ENCODE assay signal across 8 cellular contexts in the genomic region with DNA sequence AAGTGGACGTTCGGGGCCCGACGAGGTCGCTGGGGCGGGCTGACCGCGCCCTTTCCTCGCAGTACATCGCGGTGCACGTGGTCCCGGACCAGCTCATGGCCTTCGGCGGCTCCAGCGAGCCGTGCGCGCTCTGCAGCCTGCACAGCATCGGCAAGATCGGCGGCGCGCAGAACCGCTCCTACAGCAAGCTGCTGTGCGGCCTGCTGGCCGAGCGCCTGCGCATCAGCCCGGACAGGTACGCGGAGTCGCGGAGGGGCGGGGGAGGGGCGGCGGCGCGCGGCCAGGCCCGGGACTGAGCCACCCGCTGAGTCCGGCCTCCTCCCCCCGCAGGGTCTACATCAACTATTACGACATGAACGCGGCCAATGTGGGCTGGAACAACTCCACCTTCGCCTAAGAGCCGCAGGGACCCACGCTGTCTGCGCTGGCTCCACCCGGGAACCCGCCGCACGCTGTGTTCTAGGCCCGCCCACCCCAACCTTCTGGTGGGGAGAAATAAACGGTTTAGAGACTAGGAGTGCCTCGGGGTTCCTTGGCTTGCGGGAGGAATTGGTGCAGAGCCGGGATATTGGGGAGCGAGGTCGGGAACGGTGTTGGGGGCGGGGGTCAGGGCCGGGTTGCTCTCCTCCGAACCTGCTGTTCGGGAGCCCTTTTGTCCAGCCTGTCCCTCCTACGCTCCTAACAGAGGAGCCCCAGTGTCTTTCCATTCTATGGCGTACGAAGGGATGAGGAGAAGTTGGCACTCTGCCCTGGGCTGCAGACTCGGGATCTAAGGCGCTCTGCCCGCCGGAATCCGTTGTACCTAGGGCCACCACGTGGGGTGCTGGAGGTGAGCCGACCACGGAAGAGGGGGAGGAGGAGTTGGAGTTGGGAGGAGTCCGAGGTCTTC. TPM values are rescaled to one million over a fixed set of nuclear protein-coding genes. Genes with fewer than 3 reads are reported as not detected.
DNase-seq lines count a peak whose midpoint lies in the region; ATAC-seq and TF ChIP-seq lines count a peak whose summit lies in the region.

No MANE protein-coding gene starts in this region.

- H3K4me2 ChIP-seq in neural cell (ENCODE audit: low read length), result peak overlapping the region; percentile 64

- peak; percentile 18 for ATAC-seq in GM19467 (IDR thresholded peaks at IDR 0.05; ENCODE audit: unreplicated experiment)
- ATAC-seq in stimulated activated naive CD8-positive, alpha-beta T cell treated with anti-CD3 and anti-CD28 coated beads, Interleukin-15, amount 100 ng/mL, for 72 hours, result peak; percentile 59

- peak overlapping the region; percentile 92 to 97 (median 94) for H3K27ac Mint-ChIP-seq in IgD-negative memory B cell
- peak overlapping the region; percentile 78 to 100 for H3K27ac Mint-ChIP-seq in stimulated activated naive CD8-positive, alpha-beta T cell treated with anti-CD3 and anti-CD28 coated beads, Interleukin-15, amount 100 ng/mL, for 72 hours

- H3K4me1 Mint-ChIP-seq in IgD-negative memory B cell, result peaks cover 6 to 11% (median 9%) of the 10 kb centered on the region in 3 donors
- H3K4me1 Mint-ChIP-seq in stimulated activated naive CD8-positive, alpha-beta T cell treated with anti-CD3 and anti-CD28 coated beads, Interleukin-15, amount 100 ng/mL, for 72 hours, result peaks cover 50% of the 10 kb centered on the region

- no peak for TF ChIP-seq RAD21 in neural cell (conservative IDR thresholded peaks at IDR 0.05)

- no peaks in the 10 kb centered on the region for H3K9me3 Mint-ChIP-seq in IgD-negative memory B cell
- no peaks in the 10 kb centered on the region for H3K9me3 Mint-ChIP-seq in stimulated activated naive CD8-positive, alpha-beta T cell treated with anti-CD3 and anti-CD28 coated beads, Interleukin-15, amount 100 ng/mL, for 72 hours

- H3K79me2 ChIP-seq in neural cell (replicated peaks; ENCODE audit: insufficient read depth, low read length), result no peaks in the 10 kb centered on the region

- no peaks in the 10 kb centered on the region for H3K9me2 ChIP-seq in neural cell (ENCODE audit: insufficient read depth, low read length)

- H3K36me3 Mint-ChIP-seq in IgD-negative memory B cell, result peaks cover 1% of the 10 kb centered on the region

- DNase-seq in CD1c-positive myeloid dendritic cell (ENCODE audit: extremely low spot score), result peak; percentile 59
- peak; percentile 84 for DNase-seq in RKO (ENCODE audit: low spot score)
- DNase-seq in activated T-helper 9 cell treated with anti-CD3 and anti-CD28 coated beads, Interleukin-2, amount 50 U/mL, for 16 hours (ENCODE audit: low read depth), result peak; percentile 54
- peak; percentile 65 for DNase-seq in fibroblast of the aortic adventitia (ENCODE audit: low read depth)
- peak; percentile 63 to 80 for DNase-seq in stimulated activated naive CD8-positive, alpha-beta T cell treated with anti-CD3 and anti-CD28 coated beads, Interleukin-15, amount 100 ng/mL, for 72 hours

- H3K36me3 ChIP-seq in neural cell (ENCODE audit: insufficient read depth, low read length), result no peaks in the 10 kb centered on the region

- H4K20me1 ChIP-seq in neural cell (ENCODE audit: insufficient read depth), result no peaks in the 10 kb centered on the region

- TF ChIP-seq CTCF in fibroblast of the aortic adventitia (IDR thresholded peaks at IDR 0.05; ENCODE audit: insufficient read depth, low read length), result peak; percentile 16
- TF ChIP-seq CTCF in neural cell (IDR thresholded peaks at IDR 0.05; ENCODE audit: poor library complexity, severe bottlenecking), result peak; percentile 69

- H3K9ac ChIP-seq in neural cell (ENCODE audit: low read length), result peak overlapping the region; percentile 96

- H3K27me3 Mint-ChIP-seq in IgD-negative memory B cell, result no peaks in the 10 kb centered on the region
- H3K27me3 Mint-ChIP-seq in stimulated activated naive CD8-positive, alpha-beta T cell treated with anti-CD3 and anti-CD28 coated beads, Interleukin-15, amount 100 ng/mL, for 72 hours, result no peaks in the 10 kb centered on the region

- H2AFZ ChIP-seq in neural cell (ENCODE audit: low read depth, low read length), result peak overlapping the region; percentile 66

- H3K4me3 Mint-ChIP-seq in IgD-negative memory B cell, result peak overlapping the region; percentile 92 to 98 (median 97)
- H3K4me3 Mint-ChIP-seq in stimulated activated naive CD8-positive, alpha-beta T cell treated with anti-CD3 and anti-CD28 coated beads, Interleukin-15, amount 100 ng/mL, for 72 hours, result peak overlapping the region; percentile 95 to 100

- no peak for TF ChIP-seq EP300 in neural cell (conservative IDR thresholded peaks at IDR 0.05; ENCODE audit: poor library complexity, severe bottlenecking)

- no peaks in the 10 kb centered on the region for H3F3A ChIP-seq in neural cell (ENCODE audit: insufficient read depth, low read length, poor library complexity, severe bottlenecking)

- H3K9me3 ChIP-seq in neural cell (ENCODE audit: low read length), result no peaks in the 10 kb centered on the region

- peak overlapping the region; percentile 92 for H3K27ac ChIP-seq in neural cell (ENCODE audit: low read length)

- no peaks in the 10 kb centered on the region for H3K27me3 ChIP-seq in neural cell (ENCODE audit: insufficient read depth, low read depth, low read length)

- H3K4me3 ChIP-seq in fibroblast of the aortic adventitia (ENCODE audit: low read depth, low read length) (peak overlapping the region; percentile 83), neural cell (ENCODE audit: low read length) (peak overlapping the region; percentile 90)

TF ChIP-seq in neural cell, 6 proteins besides CTCF, POLR2A, EP300 and RAD21:
- TF ChIP-seq EZH2 (IDR thresholded peaks at IDR 0.05; ENCODE audit: borderline replicate concordance, insufficient read depth, low read length, poor library complexity, severe bottlenecking), result no peak
- peak; percentile 49 for TF ChIP-seq POLR2AphosphoS5 (IDR thresholded peaks at IDR 0.05)
- TF ChIP-seq TAF1 (IDR thresholded peaks at IDR 0.05; ENCODE audit: low read depth), result peak; percentile 54
- TF ChIP-seq REST (IDR thresholded peaks at IDR 0.05; ENCODE audit: borderline replicate concordance), result no peak
- peak; percentile 75 for TF ChIP-seq MXI1 (conservative IDR thresholded peaks at IDR 0.05; ENCODE audit: poor library complexity, severe bottlenecking)
- TF ChIP-seq SMC3 (conservative IDR thresholded peaks at IDR 0.05; ENCODE audit: poor library complexity), result no peak

RNA-seq across cellular contexts. Expression of gene MIF, which starts 0.8 kb away (rescaled TPM):
- polyA plus RNA-seq in IgD-negative memory B cell (1,216 TPM), neural cell (369 and 421 TPM in 2 replicates)
- 27.3 and 160 TPM in 2 replicates for total RNA-seq in fibroblast of the aortic adventitia (ENCODE audit: low replicate concordance)
- 79.4 and 96.2 TPM in 2 replicates for polyA minus RNA-seq in neural cell

RNA-seq across cellular contexts. Expression of gene SLC2A11, which starts 37.3 kb away (rescaled TPM):
- polyA plus RNA-seq in IgD-negative memory B cell (20.7 TPM), neural cell (45.7 and 48.6 TPM in 2 replicates)
- total RNA-seq in fibroblast of the aortic adventitia (ENCODE audit: low replicate concordance), result 11.4 and 11.9 TPM in 2 replicates
- 45.5 and 51.1 TPM in 2 replicates for polyA minus RNA-seq in neural cell

RNA-seq across cellular contexts. Expression of gene DERL3, which starts 56.1 kb away (rescaled TPM):
- polyA plus RNA-seq in IgD-negative memory B cell (49.4 TPM), neural cell (0.84 and 1.4 TPM in 2 replicates)
- total RNA-seq in fibroblast of the aortic adventitia (ENCODE audit: low replicate concordance), result 0.36 TPM in 1 of 2 replicates, not detected in the other
- 0.24 TPM in 1 of 2 replicates, not detected in the other for polyA minus RNA-seq in neural cell

Comparison
In these comparisons a context has a peak if more than half of its experiments do, and no peak if none do; other contexts are left out.
1. Peak in every context shown above with its lines: DNase-seq, ATAC-seq, H3K4me3 ChIP-seq and H3K27ac ChIP-seq.
2. RNA of gene DERL3, which starts 56.1 kb away (polyA plus RNA-seq): 49.4 TPM in IgD-negative memory B cell (single experiment); 0.84 to 1.4 TPM in neural cell; every median in the first group is over 10 times any median in the second.